In genomic region chr1:110384581-110385321, GRCh38 we compare ENCODE assay signal across 1 cellular context.
TF ChIP-seq lines count a peak whose summit lies in the region.

No MANE protein-coding gene starts in this region.

TF ChIP-seq in HepG2, 621 proteins besides CTCF, POLR2A, EP300 and RAD21:
- TF ChIP-seq PRDM10 (CRISPR knock-in tag; IDR thresholded peaks at IDR 0.05; ENCODE audit: low read depth) (no peak), PAWR (CRISPR knock-in tag; IDR thresholded peaks at IDR 0.05; ENCODE audit: borderline replicate concordance) (no peak), PRPF4 (IDR thresholded peaks at IDR 0.05; ENCODE audit: low read depth, low read length, poor library complexity, severe bottlenecking) (no peak)
